ENCODE assay signal across 23 cellular contexts in the genomic region with DNA sequence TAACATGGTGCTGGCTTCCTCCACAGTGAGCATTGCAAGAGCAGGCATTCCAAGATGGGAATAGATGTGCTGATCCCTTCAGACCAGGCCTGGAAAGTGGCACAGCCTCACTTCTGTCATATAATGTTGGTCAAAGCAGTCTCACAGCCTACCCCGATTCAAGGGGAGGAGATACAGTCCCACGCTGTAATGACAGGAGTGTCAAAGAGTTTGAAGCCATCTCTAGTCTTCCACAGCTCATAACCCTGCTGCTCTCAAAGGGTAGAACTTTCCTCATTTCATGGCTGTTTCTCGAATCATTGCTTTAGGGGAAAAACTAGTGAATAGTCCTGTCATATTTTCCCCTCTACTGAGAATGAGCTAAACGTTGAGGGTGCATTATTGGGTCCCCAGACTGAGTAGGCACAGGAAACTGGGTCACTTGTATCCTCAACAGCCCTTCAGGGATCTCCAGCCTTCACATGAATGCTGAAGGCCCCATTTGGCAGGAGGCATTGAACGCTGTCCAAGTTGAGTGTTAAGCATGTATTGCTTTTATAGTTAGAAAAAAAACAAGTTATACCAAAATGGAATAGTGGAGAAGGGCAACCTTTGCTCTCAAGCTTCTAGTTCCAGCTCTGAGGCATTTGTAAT. TPM values are rescaled to one million over a fixed set of nuclear protein-coding genes. Genes with fewer than 3 reads are reported as not detected.
A peak's percentile ranks its signal among the peaks of the same experiment; 100 is the strongest.
DNase-seq lines count a peak whose midpoint lies in the region; ATAC-seq and TF ChIP-seq lines count a peak whose summit lies in the region.
"Had no signal": no experiment of that assay in that cellular context is flagged by ENCODE, and none has a peak within 500 bp of the region (broad histone marks: within the 10 kb centered on the region; RNA-seq: fewer than 3 reads in every experiment).

No MANE protein-coding gene starts in this region.

- H3K4me1 ChIP-seq in H9 (ENCODE audit: insufficient read depth, low read length): 0 out of 2 replicates have a peak, but pooled peaks cover 2% of the 10 kb centered on the region
- H3K4me1 ChIP-seq: pancreas, Peyer's patch, SJCRH30 had no signal

- H2AK5ac ChIP-seq in H9 (ENCODE audit: insufficient read length, low read length): no peak overlapping the region

- H3K9me3 ChIP-seq in H9 (ENCODE audit: control insufficient read depth, low read depth, low read length): no peaks in the 10 kb centered on the region
- H3K9me3 ChIP-seq: pancreas, Peyer's patch, SJCRH30, transverse colon had no signal

- H3K18ac ChIP-seq in H9 (ENCODE audit: insufficient read length, low read depth, low read length): no peak overlapping the region

- H2BK15ac ChIP-seq in H9 (ENCODE audit: low read depth, low read length): no peak overlapping the region

- H3K36me3 Mint-ChIP-seq in activated CD8-positive, alpha-beta T cell treated with anti-CD3 and anti-CD28 coated beads for 36 hours (ENCODE audit: low read depth): peaks cover 18% of the 10 kb centered on the region
- H3K36me3 Mint-ChIP-seq in H9 (ENCODE audit: insufficient read depth in 1 of 3, low read depth in 3 of 3): peaks cover 4 to 7% (median 5%) of the 10 kb centered on the region in 3 experiments; a peak in 5 of 7 replicates
- H3K36me3 Mint-ChIP-seq: natural killer cell had no signal

- no peak overlapping the region for H3K4me3 Mint-ChIP-seq in activated CD8-positive, alpha-beta T cell treated with anti-CD3 and anti-CD28 coated beads for 36 hours
- no peak overlapping the region for H3K4me3 Mint-ChIP-seq in stimulated activated naive CD8-positive, alpha-beta T cell treated with anti-CD3 and anti-CD28 coated beads, Interleukin-15, amount 100 ng/mL, for 72 hours
- H3K4me3 Mint-ChIP-seq in H9: no peak overlapping the region
- H3K4me3 Mint-ChIP-seq: activated naive CD8-positive, alpha-beta T cell treated with anti-CD3 and anti-CD28 coated beads, Interleukin-2, amount 10 ng/mL, durations not matched to agents 7 days and 5 days; natural killer cell had no signal

- no peak overlapping the region for H4K8ac ChIP-seq in H9 (replicated peaks; ENCODE audit: insufficient read length, low read depth, low read length)

- no peak overlapping the region for H2BK20ac ChIP-seq in H9 (ENCODE audit: low read depth, low read length, poor library complexity, severe bottlenecking)

- H4K5ac ChIP-seq in H9 (ENCODE audit: insufficient read length, low read depth, low read length): no peak overlapping the region

- WGBS in H9 (ENCODE audit: extremely low coverage, insufficient read length, low lambda C conversion rate): no CpG with 5 or more reads among the region's 5 CpGs

- intact Hi-C loops in activated CD8-positive, alpha-beta T cell treated with anti-CD3 and anti-CD28 coated beads for 36 hours (cut with micrococcal nuclease): no loop called here

- no peak overlapping the region for H3K4ac ChIP-seq in H9 (ENCODE audit: low read depth, low read length)

- H3K9me3 Mint-ChIP-seq in activated CD8-positive, alpha-beta T cell treated with anti-CD3 and anti-CD28 coated beads for 36 hours: no peaks in the 10 kb centered on the region
- peaks cover 0 to 4% of the 10 kb centered on the region in 2 donors for H3K9me3 Mint-ChIP-seq in stimulated activated naive CD8-positive, alpha-beta T cell treated with anti-CD3 and anti-CD28 coated beads, Interleukin-15, amount 100 ng/mL, for 72 hours
- H3K9me3 Mint-ChIP-seq in H9: no peaks in the 10 kb centered on the region
- H3K9me3 Mint-ChIP-seq: activated naive CD8-positive, alpha-beta T cell treated with anti-CD3 and anti-CD28 coated beads, Interleukin-2, amount 10 ng/mL, durations not matched to agents 7 days and 5 days; natural killer cell had no signal

- no peak overlapping the region for H4K91ac ChIP-seq in H9 (ENCODE audit: insufficient read length, low read depth, low read length)

- H3K23me2 ChIP-seq in H9 (ENCODE audit: insufficient read length, low read depth, low read length, poor library complexity, severe bottlenecking): no peaks in the 10 kb centered on the region

- H2AFZ ChIP-seq in H9 (ENCODE audit: low read length): no peak overlapping the region

- H3K79me2 ChIP-seq in H9 (ENCODE audit: insufficient read depth, low read length): no peaks in the 10 kb centered on the region

- CTCF ChIA-PET in activated CD8-positive, alpha-beta T cell treated with anti-CD3 and anti-CD28 coated beads for 36 hours (lab: Charles Lee): interaction anchor here (1.2 to 3.0 kb wide), 2 partner anchors 17 to 30 kb away, joined by 3 to 10 read pairs; no protein-coding TSS in a partner anchor

- no peak overlapping the region for H2BK5ac ChIP-seq in H9 (ENCODE audit: insufficient read length, low read length)

- H2BK12ac ChIP-seq in H9 (ENCODE audit: insufficient read length, low read depth, low read length): no peak overlapping the region

- H2BK120ac ChIP-seq in H9 (ENCODE audit: low read depth, low read length, poor library complexity, severe bottlenecking): no peak overlapping the region

- no peak overlapping the region for H3K9ac ChIP-seq in H9 (ENCODE audit: extremely low read depth, insufficient read length, low read length)

- H3K79me1 ChIP-seq in H9 (ENCODE audit: insufficient read depth, low read depth, low read length, poor library complexity, severe bottlenecking): no peaks in the 10 kb centered on the region

- no peak overlapping the region for H3T11ph ChIP-seq in H9 (ENCODE audit: low read length)

- no peak overlapping the region for H3K27ac ChIP-seq in H9 (ENCODE audit: insufficient read length, low read depth, low read length)
- H3K27ac ChIP-seq: pancreas, Peyer's patch, SJCRH30, transverse colon had no signal

- DNase-seq in NCI-H1092 treated with DMSO at 0.1 percent for 48 hours (lab: John Stamatoyannopoulos, UW) (peak; percentile 34), NCI-H1092 (lab: John Stamatoyannopoulos, UW) (no peak), fibroblast of gingiva (ENCODE audit: low read depth) (peak; percentile 12), NCI-H1417 (lab: John Stamatoyannopoulos, UW) (no peak), H9 (no peak)
- DNase-seq in activated CD8-positive, alpha-beta T cell treated with anti-CD3 and anti-CD28 coated beads for 36 hours: no peak
- no peak for DNase-seq in stimulated activated naive CD8-positive, alpha-beta T cell treated with anti-CD3 and anti-CD28 coated beads, Interleukin-15, amount 100 ng/mL, for 72 hours
- DNase-seq in stimulated activated CD4-positive, alpha-beta T cell treated with anti-CD3 and anti-CD28 coated beads, Interleukin-12 subunit alpha, Interleukin-12 subunit beta, amount 100 ng/mL, for 4 hours: no peak
- DNase-seq: activated CD4-positive, alpha-beta T cell treated with anti-CD3 and anti-CD28 coated beads for 1 hour; activated naive CD8-positive, alpha-beta T cell treated with anti-CD3 and anti-CD28 coated beads, Interleukin-2, amount 10 ng/mL, durations not matched to agents 7 days and 5 days; AML-193; DND-41; effector CD4-positive, alpha-beta T cell; erythroblast; GOT3; natural killer cell; NCI-H524; pancreas; Peyer's patch; SJCRH30; stimulated activated CD4-positive, alpha-beta T cell treated with anti-CD3 and anti-CD28 coated beads, Interleukin-4, amount 100 ng/mL, for 24 hours; stimulated activated naive CD4-positive, alpha-beta T cell; transverse colon had no signal

- H3K14ac ChIP-seq in H9 (ENCODE audit: insufficient read depth, low read length): no peak overlapping the region

- peaks cover 14% of the 10 kb centered on the region for H3K4me1 Mint-ChIP-seq in activated CD8-positive, alpha-beta T cell treated with anti-CD3 and anti-CD28 coated beads for 36 hours (ENCODE audit: low read depth)
- H3K4me1 Mint-ChIP-seq in stimulated activated naive CD8-positive, alpha-beta T cell treated with anti-CD3 and anti-CD28 coated beads, Interleukin-15, amount 100 ng/mL, for 72 hours: peaks cover 5% of the 10 kb centered on the region
- H3K4me1 Mint-ChIP-seq in H9: peaks cover 3 to 10% of the 10 kb centered on the region in 2 experiments

- H3K56ac ChIP-seq in H9 (ENCODE audit: insufficient read length, low read depth, low read length): no peak overlapping the region

- H4K20me1 ChIP-seq in H9 (ENCODE audit: control insufficient read depth, insufficient read depth, insufficient read length): no peaks in the 10 kb centered on the region

- peak; percentile 58 for ATAC-seq in activated CD8-positive, alpha-beta T cell treated with anti-CD3 and anti-CD28 coated beads for 36 hours
- ATAC-seq in stimulated activated naive CD8-positive, alpha-beta T cell treated with anti-CD3 and anti-CD28 coated beads, Interleukin-15, amount 100 ng/mL, for 72 hours: no peak
- ATAC-seq: natural killer cell, pancreas had no signal

- POLR2A ChIA-PET in activated CD8-positive, alpha-beta T cell treated with anti-CD3 and anti-CD28 coated beads for 36 hours (lab: Charles Lee): no interaction called here

- no peaks in the 10 kb centered on the region; the same call in 1 of the 2 replicates for H3K27me3 ChIP-seq in H9 (ENCODE audit: insufficient read depth, low read length)
- H3K27me3 ChIP-seq: pancreas, Peyer's patch, SJCRH30, transverse colon had no signal

- no peak overlapping the region for H3K4me2 ChIP-seq in H9 (ENCODE audit: insufficient read depth, insufficient read length, low read length)

- H3K27ac Mint-ChIP-seq in activated CD8-positive, alpha-beta T cell treated with anti-CD3 and anti-CD28 coated beads for 36 hours: peak overlapping the region; percentile 77
- peak overlapping the region; percentile 30 to 54 for H3K27ac Mint-ChIP-seq in stimulated activated naive CD8-positive, alpha-beta T cell treated with anti-CD3 and anti-CD28 coated beads, Interleukin-15, amount 100 ng/mL, for 72 hours
- H3K27ac Mint-ChIP-seq in H9: peak overlapping the region in 1 of 3 experiments; percentile 42; a peak in 2 of 7 replicates
- H3K27ac Mint-ChIP-seq: activated naive CD8-positive, alpha-beta T cell treated with anti-CD3 and anti-CD28 coated beads, Interleukin-2, amount 10 ng/mL, durations not matched to agents 7 days and 5 days had no signal

- no peak overlapping the region for H3K23ac ChIP-seq in H9 (ENCODE audit: insufficient read length, low read depth, low read length)

- no peaks in the 10 kb centered on the region for H3K27me3 Mint-ChIP-seq in activated CD8-positive, alpha-beta T cell treated with anti-CD3 and anti-CD28 coated beads for 36 hours
- H3K27me3 Mint-ChIP-seq in stimulated activated naive CD8-positive, alpha-beta T cell treated with anti-CD3 and anti-CD28 coated beads, Interleukin-15, amount 100 ng/mL, for 72 hours: no peaks in the 10 kb centered on the region
- H3K27me3 Mint-ChIP-seq in H9 (ENCODE audit: low read depth): no peaks in the 10 kb centered on the region; the same call in 1 of the 2 replicates
- H3K27me3 Mint-ChIP-seq: activated naive CD8-positive, alpha-beta T cell treated with anti-CD3 and anti-CD28 coated beads, Interleukin-2, amount 10 ng/mL, durations not matched to agents 7 days and 5 days had no signal

- no peak for TF ChIP-seq CTCF in activated CD8-positive, alpha-beta T cell treated with anti-CD3 and anti-CD28 coated beads for 36 hours (IDR thresholded peaks at IDR 0.05)
- no peak for TF ChIP-seq CTCF in H9 (conservative IDR thresholded peaks at IDR 0.05)

RNA-seq across cellular contexts. Expression of a gene that starts 27.3 kb away (rescaled TPM):
- 10 to 100 TPM; 52.3 to 53.5 TPM for total RNA-seq in activated CD8-positive, alpha-beta T cell treated with anti-CD3 and anti-CD28 coated beads for 36 hours
- total RNA-seq in H9 (2021): 59.5 and 62.0 TPM in 2 replicates

RNA-seq across cellular contexts. Expression of a gene that starts 47.9 kb away (rescaled TPM):
- total RNA-seq in activated CD8-positive, alpha-beta T cell treated with anti-CD3 and anti-CD28 coated beads for 36 hours: 10 to 100 TPM; 56.5 to 56.6 TPM
- 66.5 and 75.9 TPM in 2 replicates for total RNA-seq in H9 (2021)

Comparison
In these comparisons a context has a peak if more than half of its experiments do, and no peak if none do; other contexts are left out.
1. DNase-seq: peak in NCI-H1092 treated with DMSO at 0.1 percent for 48 hours (single experiment) and fibroblast of gingiva (single experiment); none in NCI-H1092 (single experiment), activated CD8-positive, alpha-beta T cell treated with anti-CD3 and anti-CD28 coated beads for 36 hours (single experiment), stimulated activated naive CD8-positive, alpha-beta T cell treated with anti-CD3 and anti-CD28 coated beads, Interleukin-15, amount 100 ng/mL, for 72 hours (0 of 2), stimulated activated CD4-positive, alpha-beta T cell treated with anti-CD3 and anti-CD28 coated beads, Interleukin-12 subunit alpha, Interleukin-12 subunit beta, amount 100 ng/mL, for 4 hours (single experiment), NCI-H1417 (0 of 3) and H9 (single experiment).